In the genomic region with DNA sequence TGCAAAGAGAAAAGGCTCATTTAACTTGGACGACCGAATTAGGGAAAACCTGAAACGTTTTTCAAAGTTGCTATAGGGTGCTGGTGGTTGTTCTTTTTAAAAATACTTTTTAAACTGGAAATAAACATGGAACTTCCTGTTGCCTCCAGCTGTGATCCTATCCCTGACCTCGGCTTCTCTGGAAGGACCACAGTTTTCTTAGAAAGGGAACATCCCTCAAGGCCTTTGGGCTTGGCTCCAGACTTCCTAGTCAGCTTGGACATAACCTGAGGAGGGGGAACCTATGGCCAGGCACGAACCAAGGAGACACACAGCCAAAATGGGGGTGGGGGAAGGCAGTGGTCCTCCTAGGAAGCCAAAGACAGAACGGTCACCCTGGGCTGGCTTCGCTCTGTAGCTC, we compare ENCODE assay signal across 15 cellular contexts.
"Had no signal": no experiment of that assay in that cellular context is flagged by ENCODE, and none has a peak within 500 bp of the region (broad histone marks: within the 10 kb centered on the region; RNA-seq: fewer than 3 reads in every experiment).

No MANE protein-coding gene starts in this region.

- DNase-seq: central memory CD4-positive, alpha-beta T cell; effector memory CD8-positive, alpha-beta T cell; gastrocnemius medialis; hypothalamus; left lung; naive thymus-derived CD8-positive, alpha-beta T cell; right cardiac atrium; stimulated activated CD4-positive, alpha-beta T cell treated with anti-CD3 and anti-CD28 coated beads, Interleukin-12 subunit alpha, Interleukin-12 subunit beta, amount 100 ng/mL, for 4 hours; stimulated activated naive CD4-positive, alpha-beta T cell treated with Interleukin-2 at 50 U/mL for 16 hours; thyroid gland; uterus had no signal

- H3K9me3 Mint-ChIP-seq: effector memory CD8-positive, alpha-beta T cell; type B pancreatic cell had no signal

- ATAC-seq: effector memory CD8-positive, alpha-beta T cell; gastrocnemius medialis; left lung; mucosa of descending colon; naive thymus-derived CD8-positive, alpha-beta T cell; right cardiac atrium had no signal

- H3K27ac Mint-ChIP-seq: effector memory CD8-positive, alpha-beta T cell; naive thymus-derived CD8-positive, alpha-beta T cell; progenitor cell of endocrine pancreas; type B pancreatic cell had no signal

- H3K27me3 Mint-ChIP-seq: dendritic cell treated with granulocyte-macrophage colony-stimulating factor and Interleukin-4, amounts not matched to agents 40 ng/mL and 50 ng/mL, for 4 days; effector memory CD8-positive, alpha-beta T cell; naive thymus-derived CD8-positive, alpha-beta T cell; progenitor cell of endocrine pancreas; type B pancreatic cell had no signal

- H3K4me3 Mint-ChIP-seq: dendritic cell treated with granulocyte-macrophage colony-stimulating factor and Interleukin-4, amounts not matched to agents 40 ng/mL and 50 ng/mL, for 4 days; effector memory CD8-positive, alpha-beta T cell; naive thymus-derived CD8-positive, alpha-beta T cell; type B pancreatic cell had no signal
